ENCODE assay signal across 8 cellular contexts in genomic region chr5:36874465-36874864, GRCh38. TPM values are rescaled to one million over a fixed set of nuclear protein-coding genes. Genes with fewer than 3 reads are reported as not detected.
A peak's percentile ranks its signal among the peaks of the same experiment; 100 is the strongest.
DNase-seq lines count a peak whose midpoint lies in the region; ATAC-seq and TF ChIP-seq lines count a peak whose summit lies in the region.

No MANE protein-coding gene starts in this region.

- TF ChIP-seq CTCF in SU-DHL-6 (IDR thresholded peaks at IDR 0.05; ENCODE audit: insufficient read depth, low read length, poor library complexity, severe bottlenecking), result no peak
- no peak for TF ChIP-seq CTCF in foreskin keratinocyte (conservative IDR thresholded peaks at IDR 0.05)
- TF ChIP-seq CTCF in GM13976 (IDR thresholded peaks at IDR 0.05; ENCODE audit: borderline replicate concordance, control extremely low read depth, extremely low read depth, insufficient read depth, missing control alignments), result no peak

- H3K79me2 ChIP-seq in SU-DHL-6 (ENCODE audit: insufficient read depth, low read length), result peaks cover 89% of the 10 kb centered on the region

- peaks cover 50% of the 10 kb centered on the region for H3K4me1 Mint-ChIP-seq in T-helper 2 cell treated with Interferon-gamma antibody and Interleukin-4, amounts not matched to agents 5 μg/mL and 100 μg/mL, for 36 hours (ENCODE audit: low read depth)
- H3K4me1 Mint-ChIP-seq in stimulated activated memory B cell treated with anti-CD40 and anti-IgM and Interleukin-4, amounts not matched to agents 10 μg/mL and 1 μg/mL and 100 μg/mL, for 72 hours, result peaks cover 46% of the 10 kb centered on the region

- H3K27ac Mint-ChIP-seq in T-helper 2 cell treated with Interferon-gamma antibody and Interleukin-4, amounts not matched to agents 5 μg/mL and 100 μg/mL, for 36 hours, result peak overlapping the region; percentile 99
- peak overlapping the region; percentile 98 for H3K27ac Mint-ChIP-seq in stimulated activated memory B cell treated with anti-CD40 and anti-IgM and Interleukin-4, amounts not matched to agents 10 μg/mL and 1 μg/mL and 100 μg/mL, for 72 hours

- peak overlapping the region; percentile 91; the same call in 1 of the 2 replicates for H3K27ac ChIP-seq in SU-DHL-6 (ENCODE audit: low read depth, low read length)
- peak overlapping the region; percentile 0 for H3K27ac ChIP-seq in foreskin keratinocyte

- no peaks in the 10 kb centered on the region for H3K9me2 ChIP-seq in SU-DHL-6 (replicated peaks; ENCODE audit: insufficient read depth, low read length)

- H3F3A ChIP-seq in SU-DHL-6 (ENCODE audit: insufficient read depth), result peaks cover 30% of the 10 kb centered on the region

- peak overlapping the region; percentile 78 for H3K4me2 ChIP-seq in SU-DHL-6 (ENCODE audit: low read depth, low read length, poor library complexity, severe bottlenecking)

- H3K9me3 ChIP-seq in SU-DHL-6 (ENCODE audit: insufficient read depth, low read length), result no peaks in the 10 kb centered on the region

- ATAC-seq in foreskin keratinocyte (no peak), HG02571 (IDR thresholded peaks at IDR 0.05; ENCODE audit: unreplicated experiment) (no peak)
- no peak for ATAC-seq in stimulated activated memory B cell treated with anti-CD40 and anti-IgM and Interleukin-4, amounts not matched to agents 10 μg/mL and 1 μg/mL and 100 μg/mL, for 72 hours

- H3K27me3 ChIP-seq in SU-DHL-6 (ENCODE audit: low read length) (no peaks in the 10 kb centered on the region), foreskin keratinocyte (no peaks in the 10 kb centered on the region)

- DNase-seq in T-helper 2 cell treated with Interferon-gamma antibody and Interleukin-4, amounts not matched to agents 5 μg/mL and 100 μg/mL, for 36 hours (ENCODE audit: low spot score), result no peak
- no peak for DNase-seq in T-helper 2 cell
- no peak for DNase-seq in foreskin keratinocyte
- no peak for DNase-seq in GM13976 (ENCODE audit: low spot score)
- DNase-seq in NCI-H187 (lab: John Stamatoyannopoulos, UW), result no peak

- H3K36me3 ChIP-seq in SU-DHL-6 (ENCODE audit: low read length), result peaks cover 6% of the 10 kb centered on the region; the same call in 1 of the 2 replicates

- in situ Hi-C loops in GM13976 (cut with MboI; ENCODE audit: low sequenced_read_pairs, unreplicated experiment), result loop anchor here (10.0 kb wide), 1 partner anchor 140 kb away; no protein-coding TSS in a partner anchor

- peak overlapping the region; percentile 69 for H3K4me3 ChIP-seq in SU-DHL-6 (ENCODE audit: insufficient read depth, low read length, poor library complexity, severe bottlenecking)

- no peaks in the 10 kb centered on the region for H3K27me3 Mint-ChIP-seq in T-helper 2 cell treated with Interferon-gamma antibody and Interleukin-4, amounts not matched to agents 5 μg/mL and 100 μg/mL, for 36 hours (ENCODE audit: low read depth)
- no peaks in the 10 kb centered on the region for H3K27me3 Mint-ChIP-seq in stimulated activated memory B cell treated with anti-CD40 and anti-IgM and Interleukin-4, amounts not matched to agents 10 μg/mL and 1 μg/mL and 100 μg/mL, for 72 hours

- no peaks in the 10 kb centered on the region for H3K9me3 Mint-ChIP-seq in T-helper 2 cell treated with Interferon-gamma antibody and Interleukin-4, amounts not matched to agents 5 μg/mL and 100 μg/mL, for 36 hours
- H3K9me3 Mint-ChIP-seq in stimulated activated memory B cell treated with anti-CD40 and anti-IgM and Interleukin-4, amounts not matched to agents 10 μg/mL and 1 μg/mL and 100 μg/mL, for 72 hours, result no peaks in the 10 kb centered on the region

- H3K36me3 Mint-ChIP-seq in T-helper 2 cell treated with Interferon-gamma antibody and Interleukin-4, amounts not matched to agents 5 μg/mL and 100 μg/mL, for 36 hours (ENCODE audit: low read depth), result peaks cover 13% of the 10 kb centered on the region
- peaks cover 10% of the 10 kb centered on the region for H3K36me3 Mint-ChIP-seq in stimulated activated memory B cell treated with anti-CD40 and anti-IgM and Interleukin-4, amounts not matched to agents 10 μg/mL and 1 μg/mL and 100 μg/mL, for 72 hours

- peaks cover 13% of the 10 kb centered on the region for H3K4me1 ChIP-seq in foreskin keratinocyte

- peak overlapping the region; percentile 99 for H3K9ac ChIP-seq in SU-DHL-6 (ENCODE audit: low read length)

- H2AFZ ChIP-seq in SU-DHL-6 (ENCODE audit: low read depth, low read length, severe bottlenecking), result no peak overlapping the region

- H3K4me3 Mint-ChIP-seq in T-helper 2 cell treated with Interferon-gamma antibody and Interleukin-4, amounts not matched to agents 5 μg/mL and 100 μg/mL, for 36 hours, result peak overlapping the region; percentile 90
- H3K4me3 Mint-ChIP-seq in stimulated activated memory B cell treated with anti-CD40 and anti-IgM and Interleukin-4, amounts not matched to agents 10 μg/mL and 1 μg/mL and 100 μg/mL, for 72 hours, result peak overlapping the region; percentile 97

- peaks cover 44% of the 10 kb centered on the region for H4K20me1 ChIP-seq in SU-DHL-6 (ENCODE audit: low read depth, low read length)

RNA-seq across cellular contexts. Expression of gene NIPBL, which starts 2.1 kb away (rescaled TPM):
- 22.8 and 24.9 TPM in 2 replicates for total RNA-seq in foreskin keratinocyte
- 7.4 and 7.8 TPM in 2 replicates for polyA plus RNA-seq in foreskin keratinocyte
